ENCODE assay signal across 29 cellular contexts in genomic region chr3:174791161-174791560, GRCh38.
"Had no signal": no experiment of that assay in that cellular context is flagged by ENCODE, and none has a peak within 500 bp of the region (broad histone marks: within the 10 kb centered on the region; RNA-seq: fewer than 3 reads in every experiment).

No MANE protein-coding gene starts in this region.

- H3K27ac ChIP-seq: adrenal gland, body of pancreas, brain microvascular endothelial cell, breast epithelium, VCaP had no signal

- H3K27me3 ChIP-seq: adrenal gland, body of pancreas, brain microvascular endothelial cell, breast epithelium had no signal

- H3K36me3 ChIP-seq: adrenal gland, brain microvascular endothelial cell, breast epithelium had no signal

- H3K4me1 ChIP-seq: adrenal gland, body of pancreas, breast epithelium had no signal

- DNase-seq: activated B cell treated with CpG ODN at 0.5 μM for 24 hours; activated CD4-positive, alpha-beta memory T cell treated with anti-CD3 and anti-CD28 coated beads for 36 hours; activated CD4-positive, alpha-beta T cell treated with anti-CD3 and anti-CD28 coated beads for 4 hours; activated CD4-positive, alpha-beta T cell treated with anti-CD3 and anti-CD28 coated beads, Interleukin-2, amount 10 ng/mL, durations not matched to agents 24 days and 14 days; activated CD4-positive, alpha-beta T cell treated with anti-CD3 and anti-CD28 coated beads, Interleukin-2, amount 50 U/mL, for 1 hour; activated CD4-positive, alpha-beta T cell treated with anti-CD3 and anti-CD28 coated beads, Interleukin-2, amount 50 U/mL, for 4 hours; activated CD4-positive, CD25-positive, alpha-beta regulatory T cell treated with anti-CD3 and anti-CD28 coated beads, Interleukin-2, amount 50 U/mL, for 72 hours; activated CD8-positive, alpha-beta memory T cell treated with anti-CD3 and anti-CD28 coated beads, Interleukin-2, amount 50 U/mL, for 4 hours; activated CD8-positive, alpha-beta T cell treated with anti-CD3 and anti-CD28 coated beads for 36 hours; activated effector memory CD4-positive, alpha-beta T cell treated with anti-CD3 and anti-CD28 coated beads, Interleukin-2, amount 50 U/mL, for 16 hours; activated gamma-delta T cell treated with Interleukin-2 at 50 U/mL for 16 hours; activated naive CD4-positive, alpha-beta T cell; activated naive CD4-positive, alpha-beta T cell treated with anti-CD3 and anti-CD28 coated beads for 36 hours; activated naive CD4-positive, alpha-beta T cell treated with anti-CD3 and anti-CD28 coated beads, Interleukin-2, amount 50 U/mL, for 16 hours; activated naive CD8-positive, alpha-beta T cell treated with anti-CD3 and anti-CD28 coated beads for 36 hours; activated T-cell treated with anti-CD3 and anti-CD28 coated beads for 4 hours; activated T-cell treated with anti-CD3 and anti-CD28 coated beads, Interleukin-2, amount 50 U/mL, for 1 hour; activated T-cell treated with anti-CD3 and anti-CD28 coated beads, Interleukin-2, amount 50 U/mL, for 4 hours; activated T-cell treated with anti-CD3 and anti-CD28 coated beads, Interleukin-2, amount 50 U/mL, for 72 hours; adrenal gland; amniotic stem cell; aorta; body of pancreas; brain microvascular endothelial cell; central memory CD4-positive, alpha-beta T cell; T-cell; T-helper 17 cell had no signal

- H3K4me3 ChIP-seq: adrenal gland, body of pancreas, breast epithelium had no signal

- H3K9me3 ChIP-seq: adrenal gland, body of pancreas, breast epithelium had no signal
